ENCODE assay signal across 1 cellular context in the genomic region with DNA sequence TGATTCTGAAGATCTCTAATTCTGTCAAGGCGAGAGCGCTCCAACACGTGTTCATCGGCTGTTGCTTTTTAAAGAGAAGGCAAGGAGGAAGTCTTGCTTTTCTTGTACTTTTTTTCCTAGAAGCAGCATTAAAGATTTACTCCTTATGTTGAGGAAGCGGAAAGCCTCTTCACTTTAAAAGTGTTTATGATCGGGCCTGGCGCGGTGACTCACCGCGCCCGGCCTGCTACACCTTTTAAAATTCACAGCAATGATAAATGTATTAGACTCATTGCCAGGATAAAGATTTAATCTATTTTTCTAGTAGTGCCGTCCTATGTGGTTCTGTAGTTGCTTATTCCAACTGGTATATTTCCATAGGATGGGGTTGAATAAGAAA.
TF ChIP-seq lines count a peak whose summit lies in the region.

No MANE protein-coding gene starts in this region.

TF ChIP-seq in K562, 482 proteins besides CTCF, POLR2A, EP300 and RAD21 (continued from another document and continues in another):
- TF ChIP-seq, protein P1, sequence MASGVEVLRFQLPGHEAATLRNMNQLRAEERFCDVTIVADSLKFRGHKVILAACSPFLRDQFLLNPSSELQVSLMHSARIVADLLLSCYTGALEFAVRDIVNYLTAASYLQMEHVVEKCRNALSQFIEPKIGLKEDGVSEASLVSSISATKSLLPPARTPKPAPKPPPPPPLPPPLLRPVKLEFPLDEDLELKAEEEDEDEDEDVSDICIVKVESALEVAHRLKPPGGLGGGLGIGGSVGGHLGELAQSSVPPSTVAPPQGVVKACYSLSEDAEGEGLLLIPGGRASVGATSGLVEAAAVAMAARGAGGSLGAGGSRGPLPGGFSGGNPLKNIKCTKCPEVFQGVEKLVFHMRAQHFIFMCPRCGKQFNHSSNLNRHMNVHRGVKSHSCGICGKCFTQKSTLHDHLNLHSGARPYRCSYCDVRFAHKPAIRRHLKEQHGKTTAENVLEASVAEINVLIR (CRISPR knock-in tag; IDR thresholded peaks at IDR 0.05): no peak
- TF ChIP-seq SMAD2 (IDR thresholded peaks at IDR 0.05; ENCODE audit: low read depth, low read length) (no peak), BCL6 (CRISPR knock-in tag; IDR thresholded peaks at IDR 0.05) (no peak), ETV6 (IDR thresholded peaks at IDR 0.05; ENCODE audit: borderline replicate concordance in 1 of 2, low read depth in 2 of 2, low read length in 1 of 2) (no peak), ETV6 (CRISPR knock-in tag; IDR thresholded peaks at IDR 0.05; ENCODE audit: borderline replicate concordance) (no peak), FOXK2 (conservative IDR thresholded peaks at IDR 0.05 in 1 of 2, IDR thresholded peaks at IDR 0.05 in 1 of 2; ENCODE audit: low read depth in 2 of 2) (no peak), ZNF395 (CRISPR knock-in tag; IDR thresholded peaks at IDR 0.05) (no peak), TAF9B (IDR thresholded peaks at IDR 0.05; ENCODE audit: partially characterized antibody) (peak; percentile 1), SNIP1 (IDR thresholded peaks at IDR 0.05; ENCODE audit: low read depth) (no peak), TAF7 (tag; IDR thresholded peaks at IDR 0.05) (no peak), MBD2 (IDR thresholded peaks at IDR 0.05; ENCODE audit: borderline replicate concordance, low read depth) (no peak), SMARCA5 (IDR thresholded peaks at IDR 0.05) (no peak), NRF1 (conservative IDR thresholded peaks at IDR 0.05 in 1 of 2, IDR thresholded peaks at IDR 0.05 in 1 of 2) (no peak), ZC3H11A (IDR thresholded peaks at IDR 0.05; ENCODE audit: low read depth, low read length) (no peak), POLR3A (IDR thresholded peaks at IDR 0.05; ENCODE audit: borderline replicate concordance, extremely low read depth, insufficient read depth, insufficient read length) (no peak), ZNF174 (CRISPR knock-in tag; IDR thresholded peaks at IDR 0.05) (no peak), ATF3 (IDR thresholded peaks at IDR 0.05) (peak; percentile 71), ATF3 (CRISPR knock-in tag; conservative IDR thresholded peaks at IDR 0.05) (no peak), SMARCB1 (IDR thresholded peaks at IDR 0.05; ENCODE audit: insufficient read length, low read depth) (no peak), MTF1 (CRISPR knock-in tag; IDR thresholded peaks at IDR 0.05; ENCODE audit: borderline replicate concordance) (no peak), NBN (IDR thresholded peaks at IDR 0.05; ENCODE audit: low read depth) (0 out of 2 replicates have a peak, but pooled peaks have one; percentile 20), ZNF431 (CRISPR knock-in tag; IDR thresholded peaks at IDR 0.05) (no peak), ZNF408 (CRISPR knock-in tag; IDR thresholded peaks at IDR 0.05; ENCODE audit: low read depth) (no peak), MXI1 (IDR thresholded peaks at IDR 0.05; ENCODE audit: low read depth, low read length) (peak; percentile 43; the same call in 1 of the 2 replicates), SMAD4 (CRISPR knock-in tag; conservative IDR thresholded peaks at IDR 0.05) (no peak), ZNF644 (tag; IDR thresholded peaks at IDR 0.05; ENCODE audit: low read depth) (0 out of 2 replicates have a peak, but pooled peaks have one; percentile 31), ZBTB9 (CRISPR knock-in tag; IDR thresholded peaks at IDR 0.05) (no peak), MTA1 (IDR thresholded peaks at IDR 0.05; ENCODE audit: borderline replicate concordance) (no peak), CSDE1 (IDR thresholded peaks at IDR 0.05) (no peak), PPARD (CRISPR knock-in tag; IDR thresholded peaks at IDR 0.05) (no peak), ZFX (CRISPR knock-in tag; IDR thresholded peaks at IDR 0.05) (no peak), TRIM24 (IDR thresholded peaks at IDR 0.05) (no peak), GTF3C2 (IDR thresholded peaks at IDR 0.05; ENCODE audit: borderline replicate concordance, extremely low read depth, insufficient read length) (no peak), KDM1A (IDR thresholded peaks at IDR 0.05) (0 out of 4 replicates have a peak, but pooled peaks of 1 of the 2 experiments have one; percentile 13), RBM39 (optimal IDR thresholded peaks at IDR 0.05; ENCODE audit: low read depth, low read length) (no peak)
- TF ChIP-seq, protein P2, sequence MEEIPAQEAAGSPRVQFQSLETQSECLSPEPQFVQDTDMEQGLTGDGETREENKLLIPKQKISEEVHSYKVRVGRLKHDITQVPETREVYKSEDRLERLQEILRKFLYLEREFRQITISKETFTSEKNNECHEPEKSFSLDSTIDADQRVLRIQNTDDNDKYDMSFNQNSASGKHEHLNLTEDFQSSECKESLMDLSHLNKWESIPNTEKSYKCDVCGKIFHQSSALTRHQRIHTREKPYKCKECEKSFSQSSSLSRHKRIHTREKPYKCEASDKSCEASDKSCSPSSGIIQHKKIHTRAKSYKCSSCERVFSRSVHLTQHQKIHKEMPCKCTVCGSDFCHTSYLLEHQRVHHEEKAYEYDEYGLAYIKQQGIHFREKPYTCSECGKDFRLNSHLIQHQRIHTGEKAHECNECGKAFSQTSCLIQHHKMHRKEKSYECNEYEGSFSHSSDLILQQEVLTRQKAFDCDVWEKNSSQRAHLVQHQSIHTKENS (CRISPR knock-in tag; IDR thresholded peaks at IDR 0.05): no peak
- TF ChIP-seq, protein P3, sequence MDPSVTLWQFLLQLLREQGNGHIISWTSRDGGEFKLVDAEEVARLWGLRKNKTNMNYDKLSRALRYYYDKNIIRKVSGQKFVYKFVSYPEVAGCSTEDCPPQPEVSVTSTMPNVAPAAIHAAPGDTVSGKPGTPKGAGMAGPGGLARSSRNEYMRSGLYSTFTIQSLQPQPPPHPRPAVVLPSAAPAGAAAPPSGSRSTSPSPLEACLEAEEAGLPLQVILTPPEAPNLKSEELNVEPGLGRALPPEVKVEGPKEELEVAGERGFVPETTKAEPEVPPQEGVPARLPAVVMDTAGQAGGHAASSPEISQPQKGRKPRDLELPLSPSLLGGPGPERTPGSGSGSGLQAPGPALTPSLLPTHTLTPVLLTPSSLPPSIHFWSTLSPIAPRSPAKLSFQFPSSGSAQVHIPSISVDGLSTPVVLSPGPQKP (CRISPR knock-in tag; IDR thresholded peaks at IDR 0.05): no peak
- TF ChIP-seq, protein P4, sequence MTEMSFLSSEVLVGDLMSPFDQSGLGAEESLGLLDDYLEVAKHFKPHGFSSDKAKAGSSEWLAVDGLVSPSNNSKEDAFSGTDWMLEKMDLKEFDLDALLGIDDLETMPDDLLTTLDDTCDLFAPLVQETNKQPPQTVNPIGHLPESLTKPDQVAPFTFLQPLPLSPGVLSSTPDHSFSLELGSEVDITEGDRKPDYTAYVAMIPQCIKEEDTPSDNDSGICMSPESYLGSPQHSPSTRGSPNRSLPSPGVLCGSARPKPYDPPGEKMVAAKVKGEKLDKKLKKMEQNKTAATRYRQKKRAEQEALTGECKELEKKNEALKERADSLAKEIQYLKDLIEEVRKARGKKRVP (CRISPR knock-in tag; IDR thresholded peaks at IDR 0.05): no peak
